In genomic region chr11:35211952-35212351, GRCh38 we compare ENCODE assay signal across 14 cellular contexts.
DNase-seq lines count a peak whose midpoint lies in the region; ATAC-seq, FAIRE-seq and TF ChIP-seq lines count a peak whose summit lies in the region.
"Had no signal": no experiment of that assay in that cellular context is flagged by ENCODE, and none has a peak within 500 bp of the region (broad histone marks: within the 10 kb centered on the region; RNA-seq: fewer than 3 reads in every experiment).

No MANE protein-coding gene starts in this region.

- no peak for FAIRE-seq in urothelium cell line (lab: Jason Lieb, UNC)

- peaks cover 17% of the 10 kb centered on the region for H3K36me3 Mint-ChIP-seq in IgD-negative memory B cell
- H3K36me3 Mint-ChIP-seq in stimulated activated memory B cell treated with anti-CD40 and anti-IgM and Interleukin-4, amounts not matched to agents 10 μg/mL and 1 μg/mL and 100 μg/mL, for 72 hours = peaks cover 89% of the 10 kb centered on the region

- POLR2A ChIA-PET in RWPE1 (lab: Yijun Ruan, JAX; ENCODE audit: low non-redundant PET) = no interaction called here

- no peak for TF ChIP-seq CTCF in RWPE1 (conservative IDR thresholded peaks at IDR 0.05; ENCODE audit: low read depth)
- no peak for TF ChIP-seq CTCF in fibroblast of the aortic adventitia (IDR thresholded peaks at IDR 0.05; ENCODE audit: insufficient read depth, low read length)

- peak overlapping the region; percentile 65; the same call in 1 of the 2 replicates for H3K27ac ChIP-seq in RWPE1

- H3K4me3 Mint-ChIP-seq in IgD-negative memory B cell = peak overlapping the region in 3 of 4 donors; percentile 4 to 48 (median 38)
- peak overlapping the region; percentile 44 for H3K4me3 Mint-ChIP-seq in stimulated activated memory B cell treated with anti-CD40 and anti-IgM and Interleukin-4, amounts not matched to agents 10 μg/mL and 1 μg/mL and 100 μg/mL, for 72 hours
- H3K4me3 Mint-ChIP-seq: activated CD4-positive, alpha-beta memory T cell treated with anti-CD3 and anti-CD28 coated beads, Interleukin-2, amount 10 ng/mL, durations not matched to agents 7 days and 5 days; activated naive CD8-positive, alpha-beta T cell treated with anti-CD3 and anti-CD28 coated beads, Interleukin-2, amount 10 ng/mL, durations not matched to agents 7 days and 5 days; stimulated activated naive CD8-positive, alpha-beta T cell treated with anti-CD3 and anti-CD28 coated beads, Interleukin-15, amount 100 ng/mL, for 72 hours had no signal

- no peak overlapping the region for H3K4me3 ChIP-seq in fibroblast of the aortic adventitia (ENCODE audit: low read depth, low read length)

- H3K27me3 Mint-ChIP-seq in IgD-negative memory B cell = no peaks in the 10 kb centered on the region
- H3K27me3 Mint-ChIP-seq in stimulated activated memory B cell treated with anti-CD40 and anti-IgM and Interleukin-4, amounts not matched to agents 10 μg/mL and 1 μg/mL and 100 μg/mL, for 72 hours = no peaks in the 10 kb centered on the region
- H3K27me3 Mint-ChIP-seq: activated CD4-positive, alpha-beta memory T cell treated with anti-CD3 and anti-CD28 coated beads, Interleukin-2, amount 10 ng/mL, durations not matched to agents 7 days and 5 days; activated naive CD8-positive, alpha-beta T cell treated with anti-CD3 and anti-CD28 coated beads, Interleukin-2, amount 10 ng/mL, durations not matched to agents 7 days and 5 days; progenitor cell of endocrine pancreas; stimulated activated naive CD8-positive, alpha-beta T cell treated with anti-CD3 and anti-CD28 coated beads, Interleukin-15, amount 100 ng/mL, for 72 hours had no signal

- peaks cover 0 to 4% (median 3%) of the 10 kb centered on the region in 3 donors for H3K9me3 Mint-ChIP-seq in IgD-negative memory B cell
- peaks cover 3% of the 10 kb centered on the region for H3K9me3 Mint-ChIP-seq in stimulated activated memory B cell treated with anti-CD40 and anti-IgM and Interleukin-4, amounts not matched to agents 10 μg/mL and 1 μg/mL and 100 μg/mL, for 72 hours

- no peak for DNase-seq in RWPE1 (ENCODE audit: low spot score)
- peak; percentile 40 for DNase-seq in fibroblast of the aortic adventitia (ENCODE audit: low read depth)
- no peak for DNase-seq in NCI-H1930 (lab: John Stamatoyannopoulos, UW)
- no peak for DNase-seq in cerebellar nuclear complex (lab: John Stamatoyannopoulos, UW)
- no peak for DNase-seq in urothelium cell line (ENCODE audit: low spot score)
- DNase-seq: activated CD4-positive, alpha-beta memory T cell treated with anti-CD3 and anti-CD28 coated beads, Interleukin-2, amount 10 ng/mL, durations not matched to agents 7 days and 5 days; activated naive CD8-positive, alpha-beta T cell treated with anti-CD3 and anti-CD28 coated beads, Interleukin-2, amount 10 ng/mL, durations not matched to agents 7 days and 5 days; MM.1S; NCI-H526 treated with DMSO at 0.1 percent for 48 hours; stimulated activated CD4-positive, alpha-beta T cell treated with anti-CD3 and anti-CD28 coated beads, Interleukin-4, amount 100 ng/mL, for 4 hours; stimulated activated naive CD8-positive, alpha-beta T cell treated with anti-CD3 and anti-CD28 coated beads, Interleukin-15, amount 100 ng/mL, for 72 hours had no signal

- H3K4me1 Mint-ChIP-seq in IgD-negative memory B cell = peaks cover 38 to 48% (median 40%) of the 10 kb centered on the region in 3 donors
- peaks cover 57% of the 10 kb centered on the region for H3K4me1 Mint-ChIP-seq in stimulated activated memory B cell treated with anti-CD40 and anti-IgM and Interleukin-4, amounts not matched to agents 10 μg/mL and 1 μg/mL and 100 μg/mL, for 72 hours

- peak overlapping the region; percentile 8 to 25 (median 10) for H3K27ac Mint-ChIP-seq in IgD-negative memory B cell
- H3K27ac Mint-ChIP-seq in stimulated activated memory B cell treated with anti-CD40 and anti-IgM and Interleukin-4, amounts not matched to agents 10 μg/mL and 1 μg/mL and 100 μg/mL, for 72 hours = peak overlapping the region; percentile 81
- H3K27ac Mint-ChIP-seq: activated CD4-positive, alpha-beta memory T cell treated with anti-CD3 and anti-CD28 coated beads, Interleukin-2, amount 10 ng/mL, durations not matched to agents 7 days and 5 days; activated naive CD8-positive, alpha-beta T cell treated with anti-CD3 and anti-CD28 coated beads, Interleukin-2, amount 10 ng/mL, durations not matched to agents 7 days and 5 days; progenitor cell of endocrine pancreas; stimulated activated naive CD8-positive, alpha-beta T cell treated with anti-CD3 and anti-CD28 coated beads, Interleukin-15, amount 100 ng/mL, for 72 hours had no signal

- peak; percentile 90 for ATAC-seq in stimulated activated memory B cell treated with anti-CD40 and anti-IgM and Interleukin-4, amounts not matched to agents 10 μg/mL and 1 μg/mL and 100 μg/mL, for 72 hours
- ATAC-seq: stimulated activated naive CD8-positive, alpha-beta T cell treated with anti-CD3 and anti-CD28 coated beads, Interleukin-15, amount 100 ng/mL, for 72 hours had no signal

- CTCF ChIA-PET in RWPE1 (lab: Yijun Ruan, JAX) = no interaction called here
